ENCODE assay signal across 8 cellular contexts in the genomic region with DNA sequence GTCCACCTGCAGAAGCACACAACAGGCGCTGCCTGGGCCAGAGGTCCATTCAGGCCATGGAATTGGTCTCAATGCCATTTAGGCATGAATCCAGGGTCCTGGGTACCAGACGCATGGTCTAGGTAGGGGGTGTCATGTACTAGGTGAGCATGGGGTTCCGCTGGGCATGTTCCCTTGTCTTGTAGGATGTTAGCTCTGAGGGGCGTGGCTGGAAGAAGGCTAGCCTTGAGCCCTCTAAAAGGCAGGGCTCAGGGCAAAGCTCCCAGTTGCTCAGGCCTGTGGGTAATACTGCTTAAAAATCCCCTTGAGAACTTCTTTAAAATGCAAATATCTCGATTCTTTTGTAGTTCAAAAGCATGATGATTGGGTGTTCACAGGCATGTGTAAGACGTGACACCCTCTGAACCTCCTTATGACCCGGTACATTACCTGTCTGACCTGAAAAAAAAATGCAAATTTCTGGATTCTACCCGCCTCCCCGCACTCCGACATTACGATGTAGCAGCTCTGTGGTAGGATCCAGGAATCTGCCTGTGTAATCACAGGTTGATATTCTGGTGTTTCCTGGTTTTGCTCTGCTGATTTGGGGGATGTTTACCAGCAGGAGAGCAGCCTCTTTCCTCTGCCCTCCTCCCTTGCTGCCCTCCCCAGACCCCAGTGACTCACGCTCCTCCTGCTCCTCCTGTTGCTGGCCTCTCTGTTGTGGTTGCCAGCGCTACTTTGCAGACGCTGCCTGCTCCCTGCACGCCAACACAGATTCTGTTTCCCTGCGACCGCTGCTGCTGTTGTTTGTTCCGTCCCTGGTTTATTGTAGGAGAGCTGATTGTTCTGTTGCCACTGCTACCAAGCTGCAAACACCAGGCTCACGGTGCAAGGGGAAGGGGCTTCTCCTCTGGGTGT. TPM values are rescaled to one million over a fixed set of nuclear protein-coding genes. Genes with fewer than 3 reads are reported as not detected.
DNase-seq lines count a peak whose midpoint lies in the region; ATAC-seq and TF ChIP-seq lines count a peak whose summit lies in the region.

No MANE protein-coding gene starts in this region.

- no peak for TF ChIP-seq CTCF in nephron (IDR thresholded peaks at IDR 0.05; ENCODE audit: unreplicated experiment in 3 of 3)

- ATAC-seq in HG02623 (IDR thresholded peaks at IDR 0.05; ENCODE audit: unreplicated experiment): peak; percentile 67
- peak; percentile 89 for ATAC-seq in activated T-cell treated with anti-CD3 and anti-CD28 coated beads, Interleukin-2, amount 50 U/mL, for 4 hours

- peaks cover 48% of the 10 kb centered on the region for H3K4me1 Mint-ChIP-seq in activated T-cell treated with anti-CD3 and anti-CD28 coated beads, Interleukin-2, amount 50 U/mL, for 4 hours (ENCODE audit: low read depth)
- peaks cover 25% of the 10 kb centered on the region for H3K4me1 Mint-ChIP-seq in nephron

- peak overlapping the region; percentile 86 to 90 (median 88) for H3K27ac Mint-ChIP-seq in nephron

- no peaks in the 10 kb centered on the region for H3K36me3 Mint-ChIP-seq in activated T-cell treated with anti-CD3 and anti-CD28 coated beads, Interleukin-2, amount 50 U/mL, for 4 hours (ENCODE audit: insufficient read depth)
- H3K36me3 Mint-ChIP-seq in nephron (ENCODE audit: low read depth): no peaks in the 10 kb centered on the region

- H3K27me3 Mint-ChIP-seq in activated T-cell treated with anti-CD3 and anti-CD28 coated beads, Interleukin-2, amount 50 U/mL, for 4 hours (ENCODE audit: low read depth): no peaks in the 10 kb centered on the region
- no peaks in the 10 kb centered on the region for H3K27me3 Mint-ChIP-seq in nephron (ENCODE audit: low read depth)

- DNase-seq in NCI-H1417 (lab: John Stamatoyannopoulos, UW): peak in 2 of 3 experiments; percentile 25 to 54
- no peak for DNase-seq in NCI-H1417 treated with DMSO at 0.1 percent for 48 hours (lab: John Stamatoyannopoulos, UW)
- DNase-seq in NCI-H460 (ENCODE audit: extremely low read depth, low read depth): peak; percentile 3
- peak; percentile 68 for DNase-seq in activated T-cell treated with anti-CD3 and anti-CD28 coated beads, Interleukin-2, amount 50 U/mL, for 4 hours
- DNase-seq in fibroblast of gingiva (ENCODE audit: low read depth): peak; percentile 95
- DNase-seq in stimulated activated naive CD4-positive, alpha-beta T cell (lab: John Stamatoyannopoulos, UW): peak; percentile 45 to 79 (median 68)

- H3K9me3 Mint-ChIP-seq in activated T-cell treated with anti-CD3 and anti-CD28 coated beads, Interleukin-2, amount 50 U/mL, for 4 hours: peaks cover 5% of the 10 kb centered on the region
- peaks cover 11% of the 10 kb centered on the region for H3K9me3 Mint-ChIP-seq in nephron

- peak overlapping the region; percentile 74 for H3K4me3 Mint-ChIP-seq in activated T-cell treated with anti-CD3 and anti-CD28 coated beads, Interleukin-2, amount 50 U/mL, for 4 hours
- peak overlapping the region; percentile 62 to 67 (median 67) for H3K4me3 Mint-ChIP-seq in nephron

RNA-seq across cellular contexts. Expression of a gene that starts 5.7 kb away (rescaled TPM):
- not detected in 2 replicates for total RNA-seq in NCI-H460 (2014; rRNA removed; shearing (Covaris generic))
- not detected in 2 replicates for polyA plus RNA-seq in NCI-H460 (2014; cell fraction: nucleus; rRNA removed)
- not detected for total RNA-seq in activated T-cell treated with anti-CD3 and anti-CD28 coated beads, Interleukin-2, amount 50 U/mL, for 4 hours
